ENCODE assay signal across 8 cellular contexts in genomic region chr3:4976109-4976508, GRCh38. TPM values are rescaled to one million over a fixed set of nuclear protein-coding genes. Genes with fewer than 3 reads are reported as not detected.
DNase-seq lines count a peak whose midpoint lies in the region; ATAC-seq and TF ChIP-seq lines count a peak whose summit lies in the region.

No MANE protein-coding gene starts in this region.

- POLR2A ChIA-PET in SK-N-SH (lab: Yijun Ruan, JAX), result no interaction called here

- no peaks in the 10 kb centered on the region for H3K9me2 ChIP-seq in SK-N-SH

- CTCF ChIA-PET in SK-N-SH (lab: Yijun Ruan, JAX), result interaction anchor here (0.6 to 16.3 kb wide), 29 partner anchors 9 to 625 kb away, joined by 3 to 277 read pairs (median 4); no protein-coding TSS in a partner anchor

- peak; percentile 62 for TF ChIP-seq CTCF in SK-N-SH (IDR thresholded peaks at IDR 0.05)
- TF ChIP-seq CTCF in heart left ventricle (IDR thresholded peaks at IDR 0.05), result peak; percentile 23 to 56 (median 48)

- TF ChIP-seq RAD21 in SK-N-SH (IDR thresholded peaks at IDR 0.05; ENCODE audit: low read length), result peak; percentile 76

- peaks cover 17% of the 10 kb centered on the region for H3K79me2 ChIP-seq in SK-N-SH (ENCODE audit: insufficient read depth)

- H3K4me3 ChIP-seq in SK-N-SH (ENCODE audit: low read depth in 2 of 2, low read length in 1 of 2), result no peak overlapping the region; a peak in 1 of 4 replicates
- no peak overlapping the region for H3K4me3 ChIP-seq in heart left ventricle
- no peak overlapping the region for H3K4me3 ChIP-seq in skin epidermis

- no peak for ATAC-seq in SK-N-SH treated with all-trans-retinoic acid at 6 μM for 48 hours
- ATAC-seq in heart left ventricle, result no peak
- ATAC-seq in HG02885 (IDR thresholded peaks at IDR 0.05; ENCODE audit: poor library complexity, unreplicated experiment), result no peak

- H3K36me3 ChIP-seq in SK-N-SH (replicated peaks in 1 of 2; ENCODE audit: control insufficient read depth in 1 of 2, insufficient read depth in 2 of 2, low read length in 1 of 2) (no peaks in the 10 kb centered on the region), heart left ventricle (peaks cover 0 to 4% (median under 1%) of the 10 kb centered on the region in 9 donors)

- no peak overlapping the region for H3K4me2 ChIP-seq in SK-N-SH

- no peak overlapping the region for H3K9ac ChIP-seq in SK-N-SH

- H3K4me1 ChIP-seq in SK-N-SH (ENCODE audit: control insufficient read depth in 1 of 2, insufficient read depth in 2 of 2, low read depth in 1 of 2, low read length in 1 of 2), result peaks cover 6 to 12% of the 10 kb centered on the region in 2 experiments; a peak in 2 of 4 replicates
- peaks cover 0 to 29% (median 14%) of the 10 kb centered on the region in 12 donors for H3K4me1 ChIP-seq in heart left ventricle

- H4K20me1 ChIP-seq in SK-N-SH (ENCODE audit: insufficient read depth), result no peaks in the 10 kb centered on the region

- intact Hi-C loops in heart left ventricle (cut with DNase I), result loop anchor here in 7 of 10 donors (2.0 to 5.0 kb wide), 7 partner anchors 149 to 255 kb away; no protein-coding TSS in a partner anchor

- no peak for TF ChIP-seq EP300 in SK-N-SH (IDR thresholded peaks at IDR 0.05; ENCODE audit: borderline replicate concordance in 1 of 2, low read depth in 1 of 2, low read length in 1 of 2)

- WGBS in SK-N-SH (ENCODE audit: low lambda C conversion rate), result 74% methylated on average over 3 of the region's 4 CpGs
- 73 to 80% (median 77%) methylated on average over 4 of the region's 4 CpGs for WGBS in heart left ventricle, 4 donors

- H3K9me3 ChIP-seq in SK-N-SH (no peaks in the 10 kb centered on the region), heart left ventricle (peaks cover 0 to 3% (median 0%) of the 10 kb centered on the region in 12 donors)

- DNase-seq in SK-N-SH, result peak; percentile 56
- peak; percentile 54 for DNase-seq in NCI-H2227 (lab: John Stamatoyannopoulos, UW; ENCODE audit: unreplicated experiment)
- DNase-seq in activated T-cell treated with anti-CD3 and anti-CD28 coated beads, Interleukin-2, amount 50 U/mL, for 48 hours, result peak; percentile 73 to 80
- DNase-seq in heart left ventricle, result peak; percentile 32 to 73 (median 50)
- no peak for DNase-seq in T-helper 9 cell

- H3K27me3 ChIP-seq in SK-N-SH (ENCODE audit: insufficient read depth), result no peaks in the 10 kb centered on the region
- H3K27me3 ChIP-seq in heart left ventricle, result no peaks in the 10 kb centered on the region

- H3K27ac ChIP-seq in SK-N-SH (ENCODE audit: low read depth in 2 of 2, low read length in 1 of 2) (no peak overlapping the region), heart left ventricle (peak overlapping the region; percentile 95 to 100 (median 100)), skin epidermis (peak overlapping the region in 18 of 21 experiments; percentile 26 to 100 (median 99))

- TF ChIP-seq POLR2A in heart left ventricle (IDR thresholded peaks at IDR 0.05), result no peak

- no peak overlapping the region for H2AFZ ChIP-seq in SK-N-SH (ENCODE audit: low read depth)

- peaks cover 22% of the 10 kb centered on the region for H3F3A ChIP-seq in SK-N-SH (replicated peaks; ENCODE audit: insufficient read depth)

TF ChIP-seq in SK-N-SH, 30 proteins besides CTCF, POLR2A, EP300 and RAD21:
- TF ChIP-seq GATA2 (CRISPR knock-in tag; IDR thresholded peaks at IDR 0.05) (no peak), SMC3 (IDR thresholded peaks at IDR 0.05; ENCODE audit: low read depth, low read length) (peak; percentile 82), ELF1 (IDR thresholded peaks at IDR 0.05) (no peak), CHD2 (IDR thresholded peaks at IDR 0.05; ENCODE audit: low read length, partially characterized antibody) (no peak), MEF2A (IDR thresholded peaks at IDR 0.05; ENCODE audit: borderline replicate concordance, low read depth) (no peak), TCF12 (IDR thresholded peaks at IDR 0.05) (no peak), PBX3 (IDR thresholded peaks at IDR 0.05) (no peak), GABPA (IDR thresholded peaks at IDR 0.05; ENCODE audit: low read depth) (0 out of 2 replicates have a peak, but pooled peaks have one; percentile 11), TEAD4 (IDR thresholded peaks at IDR 0.05; ENCODE audit: borderline replicate concordance, insufficient read depth) (no peak), FOSL2 (IDR thresholded peaks at IDR 0.05; ENCODE audit: borderline replicate concordance, low read depth) (no peak), JUND (IDR thresholded peaks at IDR 0.05) (no peak)
- TF ChIP-seq, protein P1, sequence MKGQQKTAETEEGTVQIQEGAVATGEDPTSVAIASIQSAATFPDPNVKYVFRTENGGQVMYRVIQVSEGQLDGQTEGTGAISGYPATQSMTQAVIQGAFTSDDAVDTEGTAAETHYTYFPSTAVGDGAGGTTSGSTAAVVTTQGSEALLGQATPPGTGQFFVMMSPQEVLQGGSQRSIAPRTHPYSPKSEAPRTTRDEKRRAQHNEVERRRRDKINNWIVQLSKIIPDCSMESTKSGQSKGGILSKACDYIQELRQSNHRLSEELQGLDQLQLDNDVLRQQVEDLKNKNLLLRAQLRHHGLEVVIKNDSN (IDR thresholded peaks at IDR 0.05; ENCODE audit: borderline replicate concordance, low read depth), result no peak
- TF ChIP-seq, protein P2, sequence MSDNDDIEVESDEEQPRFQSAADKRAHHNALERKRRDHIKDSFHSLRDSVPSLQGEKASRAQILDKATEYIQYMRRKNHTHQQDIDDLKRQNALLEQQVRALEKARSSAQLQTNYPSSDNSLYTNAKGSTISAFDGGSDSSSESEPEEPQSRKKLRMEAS (IDR thresholded peaks at IDR 0.05; ENCODE audit: low read depth), result no peak

TF ChIP-seq in SK-N-SH treated with all-trans-retinoic acid at 6 μM for 48 hours, 23 proteins besides CTCF, POLR2A, EP300 and RAD21 (continues in another document):
- TF ChIP-seq, protein P3, sequence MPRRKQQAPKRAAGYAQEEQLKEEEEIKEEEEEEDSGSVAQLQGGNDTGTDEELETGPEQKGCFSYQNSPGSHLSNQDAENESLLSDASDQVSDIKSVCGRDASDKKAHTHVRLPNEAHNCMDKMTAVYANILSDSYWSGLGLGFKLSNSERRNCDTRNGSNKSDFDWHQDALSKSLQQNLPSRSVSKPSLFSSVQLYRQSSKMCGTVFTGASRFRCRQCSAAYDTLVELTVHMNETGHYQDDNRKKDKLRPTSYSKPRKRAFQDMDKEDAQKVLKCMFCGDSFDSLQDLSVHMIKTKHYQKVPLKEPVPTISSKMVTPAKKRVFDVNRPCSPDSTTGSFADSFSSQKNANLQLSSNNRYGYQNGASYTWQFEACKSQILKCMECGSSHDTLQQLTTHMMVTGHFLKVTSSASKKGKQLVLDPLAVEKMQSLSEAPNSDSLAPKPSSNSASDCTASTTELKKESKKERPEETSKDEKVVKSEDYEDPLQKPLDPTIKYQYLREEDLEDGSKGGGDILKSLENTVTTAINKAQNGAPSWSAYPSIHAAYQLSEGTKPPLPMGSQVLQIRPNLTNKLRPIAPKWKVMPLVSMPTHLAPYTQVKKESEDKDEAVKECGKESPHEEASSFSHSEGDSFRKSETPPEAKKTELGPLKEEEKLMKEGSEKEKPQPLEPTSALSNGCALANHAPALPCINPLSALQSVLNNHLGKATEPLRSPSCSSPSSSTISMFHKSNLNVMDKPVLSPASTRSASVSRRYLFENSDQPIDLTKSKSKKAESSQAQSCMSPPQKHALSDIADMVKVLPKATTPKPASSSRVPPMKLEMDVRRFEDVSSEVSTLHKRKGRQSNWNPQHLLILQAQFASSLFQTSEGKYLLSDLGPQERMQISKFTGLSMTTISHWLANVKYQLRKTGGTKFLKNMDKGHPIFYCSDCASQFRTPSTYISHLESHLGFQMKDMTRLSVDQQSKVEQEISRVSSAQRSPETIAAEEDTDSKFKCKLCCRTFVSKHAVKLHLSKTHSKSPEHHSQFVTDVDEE (CRISPR knock-in tag; IDR thresholded peaks at IDR 0.05), result no peak
- TF ChIP-seq ZNF70 (CRISPR knock-in tag; IDR thresholded peaks at IDR 0.05), result no peak
- no peak for TF ChIP-seq ZFP30 (CRISPR knock-in tag; IDR thresholded peaks at IDR 0.05)
- no peak for TF ChIP-seq OSR1 (CRISPR knock-in tag; IDR thresholded peaks at IDR 0.05)
- no peak for TF ChIP-seq PPARA (CRISPR knock-in tag; IDR thresholded peaks at IDR 0.05; ENCODE audit: borderline replicate concordance)
- TF ChIP-seq TCF4 (CRISPR knock-in tag; IDR thresholded peaks at IDR 0.05; ENCODE audit: borderline replicate concordance), result no peak
- no peak for TF ChIP-seq PATZ1 (CRISPR knock-in tag; IDR thresholded peaks at IDR 0.05; ENCODE audit: borderline replicate concordance)
- TF ChIP-seq GLIS3 (CRISPR knock-in tag; IDR thresholded peaks at IDR 0.05), result no peak
- TF ChIP-seq ZC3H10 (CRISPR knock-in tag; IDR thresholded peaks at IDR 0.05), result no peak
- TF ChIP-seq RARB (CRISPR knock-in tag; IDR thresholded peaks at IDR 0.05), result no peak

RNA-seq across cellular contexts. Expression of gene BHLHE40, which starts 3.1 kb away (rescaled TPM):
- polyA plus RNA-seq in SK-N-SH (2012; rRNA removed), result 47.2 and 62.2 TPM in 2 replicates
- polyA plus RNA-seq in SK-N-SH (2012; cell fraction: cytosol; rRNA removed), result 23.2 and 33.0 TPM in 2 replicates
- 211 and 257 TPM in 2 replicates for polyA plus RNA-seq in SK-N-SH (2012; cell fraction: nucleus; rRNA removed)
- 100 to 1,000 TPM in 1 of 9 donors, 10 to 100 TPM in 7, 1 to 10 TPM in 1; 8.5 to 109 (median 37.4) TPM for total RNA-seq in heart left ventricle
- polyA plus RNA-seq in heart left ventricle, result 10 to 100 TPM; 10.7 to 12.5 TPM

Comparison
In these comparisons a context has a peak if more than half of its experiments do, and no peak if none do; other contexts are left out.
1. H3K27ac ChIP-seq: peak in heart left ventricle (12 of 12) and skin epidermis (18 of 21); none in SK-N-SH (0 of 2).